23 cellular contexts compared by ENCODE assay signal in the genomic region with DNA sequence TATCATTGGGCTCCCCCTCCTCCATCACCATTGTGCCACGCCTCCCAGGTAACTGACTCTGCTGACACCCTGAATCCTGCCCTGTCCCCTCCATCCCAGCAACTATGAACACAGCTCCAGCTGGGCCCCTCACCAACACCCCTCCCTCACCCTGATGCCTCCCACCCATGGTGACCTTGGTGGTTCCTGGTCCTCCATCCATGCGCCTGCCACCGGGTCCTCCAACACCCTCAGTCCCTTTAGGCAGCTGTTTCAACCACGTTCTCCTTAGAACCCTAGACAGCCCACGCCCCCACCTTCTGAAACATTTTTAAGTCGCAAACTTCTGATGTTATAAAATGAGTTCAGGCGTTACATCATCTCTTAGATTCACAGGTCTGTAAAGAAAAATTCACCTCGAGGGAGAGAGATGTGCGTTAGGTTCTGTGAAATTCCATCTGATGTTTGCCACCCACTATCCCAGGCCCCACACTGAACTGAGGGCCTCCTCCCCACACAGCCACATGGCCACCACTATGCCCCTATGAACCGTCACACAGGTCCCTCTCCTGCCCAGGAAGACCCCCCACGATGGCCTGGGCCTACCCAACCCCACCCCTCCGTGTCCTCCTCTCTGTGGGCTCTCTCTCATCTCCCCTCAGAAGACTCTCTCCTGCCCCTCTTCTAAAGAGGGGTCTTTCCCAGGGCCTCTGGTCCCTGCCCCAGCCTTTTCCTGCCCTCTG. TPM values are rescaled to one million over a fixed set of nuclear protein-coding genes. Genes with fewer than 3 reads are reported as not detected.
DNase-seq lines count a peak whose midpoint lies in the region; ATAC-seq and TF ChIP-seq lines count a peak whose summit lies in the region.
"Had no signal": no experiment of that assay in that cellular context is flagged by ENCODE, and none has a peak within 500 bp of the region (broad histone marks: within the 10 kb centered on the region; RNA-seq: fewer than 3 reads in every experiment).

No MANE protein-coding gene starts in this region.

- ATAC-seq in left ventricle myocardium superior, result no peak
- no peak for ATAC-seq in activated CD8-positive, alpha-beta T cell treated with anti-CD3 and anti-CD28 coated beads, Interleukin-2, amount 10 ng/mL, durations not matched to agents 7 days and 5 days
- ATAC-seq in right lobe of liver, result no peak
- no peak for ATAC-seq in stimulated activated effector memory CD8-positive, alpha-beta T cell treated with anti-CD3 and anti-CD28 coated beads, Interleukin-12 subunit alpha, Interleukin-12 subunit beta, amount 100 ng/mL, for 72 hours
- no peak for ATAC-seq in GM18868 (IDR thresholded peaks at IDR 0.05; ENCODE audit: unreplicated experiment)
- ATAC-seq in GM18907 (IDR thresholded peaks at IDR 0.05; ENCODE audit: unreplicated experiment), result no peak
- ATAC-seq: activated CD4-positive, alpha-beta T cell treated with anti-CD3 and anti-CD28 coated beads for 36 hours; Panc1; stimulated activated naive B cell treated with anti-CD40 and anti-IgM and Interleukin-4, amounts not matched to agents 10 μg/mL and 1 μg/mL and 100 μg/mL, for 72 hours had no signal

- H3K27ac ChIP-seq in right lobe of liver, result peak overlapping the region in 2 of 3 donors; percentile 31 to 36
- H3K27ac ChIP-seq: ascending aorta had no signal

- intact Hi-C loops in cardiac septum (cut with DNase I) (no loop called here), left ventricle myocardium superior (cut with micrococcal nuclease) (no loop called here), right lobe of liver (cut with DNase I) (no loop called here)

- H3K36me3 ChIP-seq in right lobe of liver, result no peaks in the 10 kb centered on the region
- H3K36me3 ChIP-seq: ascending aorta had no signal

- H3K36me3 Mint-ChIP-seq in activated CD8-positive, alpha-beta T cell treated with anti-CD3 and anti-CD28 coated beads, Interleukin-2, amount 10 ng/mL, durations not matched to agents 7 days and 5 days (ENCODE audit: low read depth), result no peaks in the 10 kb centered on the region
- no peaks in the 10 kb centered on the region for H3K36me3 Mint-ChIP-seq in stimulated activated effector memory CD8-positive, alpha-beta T cell treated with anti-CD3 and anti-CD28 coated beads, Interleukin-12 subunit alpha, Interleukin-12 subunit beta, amount 100 ng/mL, for 72 hours
- H3K36me3 Mint-ChIP-seq: stimulated activated naive B cell treated with anti-CD40 and anti-IgM and Interleukin-4, amounts not matched to agents 10 μg/mL and 1 μg/mL and 100 μg/mL, for 72 hours had no signal

- TF ChIP-seq CTCF in right lobe of liver (IDR thresholded peaks at IDR 0.05) (no peak), GM13976 (IDR thresholded peaks at IDR 0.05; ENCODE audit: borderline replicate concordance, control extremely low read depth, extremely low read depth, insufficient read depth, missing control alignments) (no peak)

- H3K4me1 ChIP-seq in right lobe of liver, result peaks cover 0 to 45% (median 15%) of the 10 kb centered on the region in 4 donors
- H3K4me1 ChIP-seq: ascending aorta had no signal

- no peaks in the 10 kb centered on the region for H3K9me3 ChIP-seq in right lobe of liver
- H3K9me3 ChIP-seq: ascending aorta had no signal

- H3K27me3 ChIP-seq in right lobe of liver, result no peaks in the 10 kb centered on the region
- H3K27me3 ChIP-seq: ascending aorta had no signal

- peaks cover 3% of the 10 kb centered on the region for H3K27me3 Mint-ChIP-seq in activated CD8-positive, alpha-beta T cell treated with anti-CD3 and anti-CD28 coated beads, Interleukin-2, amount 10 ng/mL, durations not matched to agents 7 days and 5 days (ENCODE audit: low read depth)

- no peaks in the 10 kb centered on the region for H3K9me3 Mint-ChIP-seq in activated CD8-positive, alpha-beta T cell treated with anti-CD3 and anti-CD28 coated beads, Interleukin-2, amount 10 ng/mL, durations not matched to agents 7 days and 5 days (ENCODE audit: insufficient read depth)
- H3K9me3 Mint-ChIP-seq in stimulated activated effector memory CD8-positive, alpha-beta T cell treated with anti-CD3 and anti-CD28 coated beads, Interleukin-12 subunit alpha, Interleukin-12 subunit beta, amount 100 ng/mL, for 72 hours, result no peaks in the 10 kb centered on the region
- H3K9me3 Mint-ChIP-seq: stimulated activated naive B cell treated with anti-CD40 and anti-IgM and Interleukin-4, amounts not matched to agents 10 μg/mL and 1 μg/mL and 100 μg/mL, for 72 hours had no signal

- DNase-seq in cardiac septum (ENCODE audit: low spot score), result peak; percentile 61
- DNase-seq in left ventricle myocardium superior, result no peak
- DNase-seq in activated CD8-positive, alpha-beta T cell treated with anti-CD3 and anti-CD28 coated beads, Interleukin-2, amount 10 ng/mL, durations not matched to agents 7 days and 5 days, result no peak
- DNase-seq in right lobe of liver, result peak in 1 of 3 donors; percentile 39
- DNase-seq in stimulated activated effector memory CD8-positive, alpha-beta T cell treated with anti-CD3 and anti-CD28 coated beads, Interleukin-12 subunit alpha, Interleukin-12 subunit beta, amount 100 ng/mL, for 72 hours (ENCODE audit: low spot score in 2 of 2), result no peak
- DNase-seq in GM13976 (ENCODE audit: low spot score), result no peak
- DNase-seq: activated CD4-positive, alpha-beta T cell treated with anti-CD3 and anti-CD28 coated beads for 36 hours; activated gamma-delta T cell treated with Interleukin-2 at 50 U/mL for 16 hours; central memory CD4-positive, alpha-beta T cell; Karpas-422; kidney glomerular epithelial cell; MV-4-11; NCI-H1694; NCI-H2171; occipital lobe; SIG-M5; stimulated activated CD4-positive, alpha-beta T cell treated with anti-CD3 and anti-CD28 coated beads, Interleukin-2, amount 100 ng/mL, for 48 hours; stimulated activated naive B cell treated with anti-CD40 and anti-IgM and Interleukin-4, amounts not matched to agents 10 μg/mL and 1 μg/mL and 100 μg/mL, for 72 hours; T-helper 1 cell had no signal

- H3K27ac Mint-ChIP-seq in activated CD8-positive, alpha-beta T cell treated with anti-CD3 and anti-CD28 coated beads, Interleukin-2, amount 10 ng/mL, durations not matched to agents 7 days and 5 days, result peak overlapping the region; percentile 47
- peak overlapping the region; percentile 55 for H3K27ac Mint-ChIP-seq in stimulated activated effector memory CD8-positive, alpha-beta T cell treated with anti-CD3 and anti-CD28 coated beads, Interleukin-12 subunit alpha, Interleukin-12 subunit beta, amount 100 ng/mL, for 72 hours
- H3K27ac Mint-ChIP-seq: stimulated activated naive B cell treated with anti-CD40 and anti-IgM and Interleukin-4, amounts not matched to agents 10 μg/mL and 1 μg/mL and 100 μg/mL, for 72 hours had no signal

- peaks cover 29% of the 10 kb centered on the region for H3K4me1 Mint-ChIP-seq in activated CD8-positive, alpha-beta T cell treated with anti-CD3 and anti-CD28 coated beads, Interleukin-2, amount 10 ng/mL, durations not matched to agents 7 days and 5 days (ENCODE audit: low read depth)
- H3K4me1 Mint-ChIP-seq in stimulated activated effector memory CD8-positive, alpha-beta T cell treated with anti-CD3 and anti-CD28 coated beads, Interleukin-12 subunit alpha, Interleukin-12 subunit beta, amount 100 ng/mL, for 72 hours, result peaks cover 12% of the 10 kb centered on the region

- H3K4me3 ChIP-seq in right lobe of liver, result no peak overlapping the region
- H3K4me3 ChIP-seq: ascending aorta had no signal

- TF ChIP-seq POLR2A in right lobe of liver (IDR thresholded peaks at IDR 0.05), result no peak

- CTCF ChIA-PET in activated CD8-positive, alpha-beta T cell treated with anti-CD3 and anti-CD28 coated beads, Interleukin-2, amount 10 ng/mL, durations not matched to agents 7 days and 5 days (lab: Charles Lee), result no interaction called here

- POLR2A ChIA-PET in activated CD8-positive, alpha-beta T cell treated with anti-CD3 and anti-CD28 coated beads, Interleukin-2, amount 10 ng/mL, durations not matched to agents 7 days and 5 days (lab: Charles Lee), result no interaction called here

- WGBS in right lobe of liver (ENCODE audit: insufficient coverage, low coverage, low lambda C conversion rate, missing lambda C conversion rate), result 89% methylated on average over 12 of the region's 12 CpGs

- no peak overlapping the region for H3K4me3 Mint-ChIP-seq in activated CD8-positive, alpha-beta T cell treated with anti-CD3 and anti-CD28 coated beads, Interleukin-2, amount 10 ng/mL, durations not matched to agents 7 days and 5 days
- H3K4me3 Mint-ChIP-seq in stimulated activated effector memory CD8-positive, alpha-beta T cell treated with anti-CD3 and anti-CD28 coated beads, Interleukin-12 subunit alpha, Interleukin-12 subunit beta, amount 100 ng/mL, for 72 hours, result no peak overlapping the region
- H3K4me3 Mint-ChIP-seq: activated CD4-positive, alpha-beta T cell treated with anti-CD3 and anti-CD28 coated beads for 36 hours; stimulated activated naive B cell treated with anti-CD40 and anti-IgM and Interleukin-4, amounts not matched to agents 10 μg/mL and 1 μg/mL and 100 μg/mL, for 72 hours had no signal

- in situ Hi-C loops in GM13976 (cut with MboI; ENCODE audit: low sequenced_read_pairs, unreplicated experiment), result no loop called here

RNA-seq across cellular contexts. Expression of a gene that starts 29.8 kb away (rescaled TPM):
- total RNA-seq in cardiac septum (10.6 TPM), left ventricle myocardium superior (31.9 TPM), right lobe of liver (100 to 1,000 TPM; 165 to 218 (median 207) TPM)
- total RNA-seq in activated CD8-positive, alpha-beta T cell treated with anti-CD3 and anti-CD28 coated beads, Interleukin-2, amount 10 ng/mL, durations not matched to agents 7 days and 5 days, result under 1 TPM; 0.68 to 0.76 TPM
